ENCODE assay signal across 18 cellular contexts in the genomic region with DNA sequence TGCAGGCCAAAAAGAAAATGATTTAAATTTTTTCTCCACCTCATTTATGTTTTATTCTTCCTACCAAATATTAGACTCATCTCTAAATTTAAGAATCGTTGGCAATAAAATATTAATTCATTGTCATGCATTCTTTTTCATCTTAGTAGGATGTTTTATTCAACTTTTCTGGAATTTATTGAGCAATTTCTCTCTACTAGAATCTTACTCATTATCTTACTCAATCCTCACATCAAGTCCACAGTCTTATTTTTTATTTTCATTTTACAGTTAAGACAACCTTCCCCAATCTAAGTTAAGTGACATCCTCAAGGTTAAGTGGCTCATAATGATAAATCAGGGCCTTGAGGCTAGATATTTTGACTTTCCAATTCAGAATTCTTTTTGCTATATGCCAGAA. TPM values are rescaled to one million over a fixed set of nuclear protein-coding genes. Genes with fewer than 3 reads are reported as not detected.
"Had no signal": no experiment of that assay in that cellular context is flagged by ENCODE, and none has a peak within 500 bp of the region (broad histone marks: within the 10 kb centered on the region; RNA-seq: fewer than 3 reads in every experiment).

No MANE protein-coding gene starts in this region.

- ATAC-seq: activated CD8-positive, alpha-beta T cell treated with anti-CD3 and anti-CD28 coated beads, Interleukin-2, amount 10 ng/mL, durations not matched to agents 7 days and 5 days; esophagus mucosa; foreskin keratinocyte; naive thymus-derived CD4-positive, alpha-beta T cell; psoas muscle; right cardiac atrium; upper lobe of right lung had no signal

- H2AFZ ChIP-seq: neural progenitor cell had no signal

- H3K4me2 ChIP-seq: neural progenitor cell had no signal

- H3K27ac ChIP-seq: foreskin keratinocyte, neural progenitor cell, psoas muscle, upper lobe of right lung had no signal

- H3K36me3 ChIP-seq: neural progenitor cell, upper lobe of right lung had no signal

- DNase-seq: activated CD4-positive, alpha-beta T cell treated with anti-CD3 and anti-CD28 coated beads, Interleukin-2, amount 10 ng/mL, durations not matched to agents 7 days and 5 days; activated CD8-positive, alpha-beta T cell treated with anti-CD3 and anti-CD28 coated beads, Interleukin-2, amount 10 ng/mL, durations not matched to agents 7 days and 5 days; activated naive CD4-positive, alpha-beta T cell treated with anti-CD3 and anti-CD28 coated beads for 36 hours; activated T-cell treated with anti-CD3 and anti-CD28 coated beads, Interleukin-2, amount 50 U/mL, for 24 hours; aorta; cortex of kidney; effector CD4-positive, alpha-beta T cell; naive thymus-derived CD4-positive, alpha-beta T cell; psoas muscle; right cardiac atrium; stimulated activated naive CD4-positive, alpha-beta T cell; T1000; upper lobe of right lung had no signal

- H3K4me3 ChIP-seq: neural progenitor cell, psoas muscle, upper lobe of right lung had no signal

- H3K9me3 ChIP-seq: psoas muscle, upper lobe of right lung had no signal

- H3K4me1 ChIP-seq: neural progenitor cell, psoas muscle, upper lobe of right lung had no signal

- H3K27me3 ChIP-seq: foreskin keratinocyte, neural progenitor cell had no signal

- H3K9ac ChIP-seq: neural progenitor cell had no signal

RNA-seq across cellular contexts. Expression of gene ALDH1A2, which starts 15.9 kb away (rescaled TPM):
- total RNA-seq: activated CD4-positive, alpha-beta T cell treated with anti-CD3 and anti-CD28 coated beads, Interleukin-2, amount 10 ng/mL, durations not matched to agents 7 days and 5 days; activated CD8-positive, alpha-beta T cell treated with anti-CD3 and anti-CD28 coated beads, Interleukin-2, amount 10 ng/mL, durations not matched to agents 7 days and 5 days; activated naive CD4-positive, alpha-beta T cell treated with anti-CD3 and anti-CD28 coated beads for 36 hours; T-helper 1 cell treated with Interleukin-12 subunit alpha and Interleukin-12 subunit beta and Interleukin-4 antibody, amounts not matched to agents 30 ng/mL and 1 ng/mL, for 36 hours had no signal
- polyA plus RNA-seq: naive thymus-derived CD4-positive, alpha-beta T cell had no signal

RNA-seq across cellular contexts. Expression of gene AQP9, which starts 56.7 kb away (rescaled TPM):
- total RNA-seq: activated CD4-positive, alpha-beta T cell treated with anti-CD3 and anti-CD28 coated beads, Interleukin-2, amount 10 ng/mL, durations not matched to agents 7 days and 5 days; activated CD8-positive, alpha-beta T cell treated with anti-CD3 and anti-CD28 coated beads, Interleukin-2, amount 10 ng/mL, durations not matched to agents 7 days and 5 days; activated naive CD4-positive, alpha-beta T cell treated with anti-CD3 and anti-CD28 coated beads for 36 hours; osteocyte; T-helper 1 cell treated with Interleukin-12 subunit alpha and Interleukin-12 subunit beta and Interleukin-4 antibody, amounts not matched to agents 30 ng/mL and 1 ng/mL, for 36 hours had no signal
